ENCODE assay signal across 17 cellular contexts in genomic region chr18:48668466-48669179, GRCh38.
DNase-seq lines count a peak whose midpoint lies in the region; TF ChIP-seq lines count a peak whose summit lies in the region.
"Had no signal": no experiment of that assay in that cellular context is flagged by ENCODE, and none has a peak within 500 bp of the region (broad histone marks: within the 10 kb centered on the region; RNA-seq: fewer than 3 reads in every experiment).

No MANE protein-coding gene starts in this region.

- no CpG with 5 or more reads among the region's 15 CpGs for WGBS in H9 (ENCODE audit: extremely low coverage, insufficient read length, low lambda C conversion rate)

- no peak overlapping the region for H3K23ac ChIP-seq in H9 (ENCODE audit: insufficient read length, low read depth, low read length)

- H3K23me2 ChIP-seq in H9 (ENCODE audit: insufficient read length, low read depth, low read length, poor library complexity, severe bottlenecking) = no peaks in the 10 kb centered on the region

- H3K4me2 ChIP-seq in H9 (ENCODE audit: insufficient read depth, insufficient read length, low read length) = no peak overlapping the region
- H3K4me2 ChIP-seq: SK-N-SH had no signal

- no peak overlapping the region for H3K27ac ChIP-seq in H9 (ENCODE audit: insufficient read length, low read depth, low read length)
- H3K27ac ChIP-seq: parathyroid adenoma, vagina had no signal

- H3K56ac ChIP-seq in H9 (ENCODE audit: insufficient read length, low read depth, low read length) = no peak overlapping the region

- H3K36me3 Mint-ChIP-seq in H9 (ENCODE audit: insufficient read depth in 1 of 3, low read depth in 3 of 3) = peaks cover 25 to 33% (median 28%) of the 10 kb centered on the region in 3 experiments
- H3K36me3 Mint-ChIP-seq: activated naive CD4-positive, alpha-beta T cell treated with anti-CD3 and anti-CD28 coated beads, Interleukin-2, amount 10 ng/mL, durations not matched to agents 7 days and 5 days had no signal

- no peaks in the 10 kb centered on the region for H3K4me1 ChIP-seq in H9 (ENCODE audit: insufficient read depth, low read length)
- H3K4me1 ChIP-seq: parathyroid adenoma had no signal

- no peaks in the 10 kb centered on the region for H3K27me3 Mint-ChIP-seq in H9 (ENCODE audit: low read depth)
- H3K27me3 Mint-ChIP-seq: activated CD4-positive, alpha-beta T cell treated with anti-CD3 and anti-CD28 coated beads, Interleukin-2, amount 10 ng/mL, durations not matched to agents 24 days and 14 days; brain had no signal

- no peak overlapping the region for H2BK20ac ChIP-seq in H9 (ENCODE audit: low read depth, low read length, poor library complexity, severe bottlenecking)

- H4K5ac ChIP-seq in H9 (ENCODE audit: insufficient read length, low read depth, low read length) = no peak overlapping the region

- H4K20me1 ChIP-seq in H9 (ENCODE audit: control insufficient read depth, insufficient read depth, insufficient read length) = no peaks in the 10 kb centered on the region

- H2BK15ac ChIP-seq in H9 (ENCODE audit: low read depth, low read length) = no peak overlapping the region

- no peaks in the 10 kb centered on the region for H3K27me3 ChIP-seq in H9 (ENCODE audit: insufficient read depth, low read length)
- H3K27me3 ChIP-seq: vagina had no signal

- no peak overlapping the region for H2BK12ac ChIP-seq in H9 (ENCODE audit: insufficient read length, low read depth, low read length)

- no peak overlapping the region for H3K4me3 Mint-ChIP-seq in H9
- H3K4me3 Mint-ChIP-seq: activated CD4-positive, alpha-beta T cell treated with anti-CD3 and anti-CD28 coated beads, Interleukin-2, amount 10 ng/mL, durations not matched to agents 24 days and 14 days; activated naive CD4-positive, alpha-beta T cell treated with anti-CD3 and anti-CD28 coated beads, Interleukin-2, amount 10 ng/mL, durations not matched to agents 7 days and 5 days; brain had no signal

- no peak overlapping the region for H3K18ac ChIP-seq in H9 (ENCODE audit: insufficient read length, low read depth, low read length)

- DNase-seq in AG09309 (ENCODE audit: low read depth) (no peak), H9 (no peak), astrocyte of the cerebellum (ENCODE audit: low read depth) (no peak), mesenteric fat pad (ENCODE audit: low spot score) (peak; percentile 75), NCI-H748 treated with DMSO at 0.1 percent for 48 hours (lab: John Stamatoyannopoulos, UW) (no peak), GM13977 (ENCODE audit: low spot score) (no peak)
- no peak for DNase-seq in activated CD4-positive, alpha-beta T cell treated with anti-CD3 and anti-CD28 coated beads for 48 hours
- no peak for DNase-seq in activated CD4-positive, alpha-beta T cell treated with anti-CD3 and anti-CD28 coated beads for 4 hours
- DNase-seq: activated CD4-positive, alpha-beta T cell treated with anti-CD3 and anti-CD28 coated beads, Interleukin-2, amount 10 ng/mL, durations not matched to agents 24 days and 14 days; activated naive CD4-positive, alpha-beta T cell treated with anti-CD3 and anti-CD28 coated beads, Interleukin-2, amount 10 ng/mL, durations not matched to agents 7 days and 5 days; dermis blood vessel endothelial cell; SK-N-SH; small intestine; stimulated activated CD4-positive, alpha-beta T cell treated with anti-CD3 and anti-CD28 coated beads, Interleukin-4, amount 100 ng/mL, for 1 hour had no signal

- H3K4me1 Mint-ChIP-seq in H9 = no peaks in the 10 kb centered on the region
- H3K4me1 Mint-ChIP-seq: activated CD4-positive, alpha-beta T cell treated with anti-CD3 and anti-CD28 coated beads, Interleukin-2, amount 10 ng/mL, durations not matched to agents 24 days and 14 days; activated naive CD4-positive, alpha-beta T cell treated with anti-CD3 and anti-CD28 coated beads, Interleukin-2, amount 10 ng/mL, durations not matched to agents 7 days and 5 days had no signal

- H2BK5ac ChIP-seq in H9 (ENCODE audit: insufficient read length, low read length) = no peak overlapping the region

- H3K9ac ChIP-seq in H9 (ENCODE audit: extremely low read depth, insufficient read length, low read length) = no peak overlapping the region
- H3K9ac ChIP-seq: parathyroid adenoma, SK-N-SH had no signal

- H3K79me2 ChIP-seq in H9 (ENCODE audit: insufficient read depth, low read length) = no peaks in the 10 kb centered on the region

- in situ Hi-C loops in astrocyte of the cerebellum (cut with HindIII; ENCODE audit: low sequenced_read_pairs) = no loop called here
- in situ Hi-C loops in GM13977 (cut with MboI; ENCODE audit: low pct_unique_long_range_greater_than_20kb, low sequenced_read_pairs, unreplicated experiment) = no loop called here

- no peak overlapping the region for H4K8ac ChIP-seq in H9 (replicated peaks; ENCODE audit: insufficient read length, low read depth, low read length)

- H3K79me1 ChIP-seq in H9 (ENCODE audit: insufficient read depth, low read depth, low read length, poor library complexity, severe bottlenecking) = no peaks in the 10 kb centered on the region

- H2AK5ac ChIP-seq in H9 (ENCODE audit: insufficient read length, low read length) = no peak overlapping the region

- H3K14ac ChIP-seq in H9 (ENCODE audit: insufficient read depth, low read length) = no peak overlapping the region

- H3K4ac ChIP-seq in H9 (ENCODE audit: low read depth, low read length) = no peak overlapping the region

- no peaks in the 10 kb centered on the region for H3K9me3 ChIP-seq in H9 (ENCODE audit: control insufficient read depth, low read depth, low read length)
- H3K9me3 ChIP-seq: SK-N-SH, vagina had no signal

- no peak overlapping the region for H4K91ac ChIP-seq in H9 (ENCODE audit: insufficient read length, low read depth, low read length)

- peaks cover 21% of the 10 kb centered on the region in 2 experiments for H3K9me3 Mint-ChIP-seq in H9

- no peak overlapping the region for H3T11ph ChIP-seq in H9 (ENCODE audit: low read length)

- H3K4me3 ChIP-seq in AG09309 (ENCODE audit: control insufficient read depth, low read depth, low read length) (no peak overlapping the region), astrocyte of the cerebellum (ENCODE audit: low read depth, low read length) (no peak overlapping the region)
- H3K4me3 ChIP-seq: vagina had no signal

- H2BK120ac ChIP-seq in H9 (ENCODE audit: low read depth, low read length, poor library complexity, severe bottlenecking) = no peak overlapping the region

- no peak overlapping the region for H2AFZ ChIP-seq in H9 (ENCODE audit: low read length)
- H2AFZ ChIP-seq: parathyroid adenoma had no signal

- peak overlapping the region in 1 of 3 experiments; percentile 11; a peak in 1 of 7 replicates for H3K27ac Mint-ChIP-seq in H9
- H3K27ac Mint-ChIP-seq: activated CD4-positive, alpha-beta T cell treated with anti-CD3 and anti-CD28 coated beads, Interleukin-2, amount 10 ng/mL, durations not matched to agents 24 days and 14 days; activated naive CD4-positive, alpha-beta T cell treated with anti-CD3 and anti-CD28 coated beads, Interleukin-2, amount 10 ng/mL, durations not matched to agents 7 days and 5 days had no signal

- TF ChIP-seq CTCF in AG09309 (IDR thresholded peaks at IDR 0.05; ENCODE audit: control insufficient read depth, insufficient read depth, low read depth, low read length, missing control alignments) = peak; percentile 1
- TF ChIP-seq CTCF in H9 (conservative IDR thresholded peaks at IDR 0.05) = peak; percentile 45; the same call in 2 of the 3 replicates
- peak; percentile 4 for TF ChIP-seq CTCF in astrocyte of the cerebellum (IDR thresholded peaks at IDR 0.05; ENCODE audit: low read depth, low read length, missing control alignments)
- no peak for TF ChIP-seq CTCF in GM13977 (IDR thresholded peaks at IDR 0.05; ENCODE audit: extremely low read depth, insufficient read depth, missing control alignments)
